Comparison of ENCODE assay signal across 31 cellular contexts in genomic region chr11:79098096-79098495, GRCh38.
DNase-seq lines count a peak whose midpoint lies in the region; ATAC-seq and TF ChIP-seq lines count a peak whose summit lies in the region.
"Had no signal": no experiment of that assay in that cellular context is flagged by ENCODE, and none has a peak within 500 bp of the region (broad histone marks: within the 10 kb centered on the region; RNA-seq: fewer than 3 reads in every experiment).

No MANE protein-coding gene starts in this region.

- 22% methylated on average over 3 of the region's 3 CpGs for WGBS in mesenchymal stem cell

- no peak overlapping the region for H4K91ac ChIP-seq in mesenchymal stem cell (ENCODE audit: low read length)

- no peak for TF ChIP-seq CTCF in thoracic aorta (IDR thresholded peaks at IDR 0.05)

- H3K27ac ChIP-seq in mesenchymal stem cell (ENCODE audit: low read length, poor library complexity, severe bottlenecking) (no peak overlapping the region), thoracic aorta (peak overlapping the region; percentile 33 to 45)
- H3K27ac ChIP-seq: BLaER1, epithelial cell of prostate, prostate gland, right lobe of liver, spleen, testis, vagina, WERI-Rb-1 had no signal

- H2AFZ ChIP-seq in mesenchymal stem cell (ENCODE audit: low read depth, low read length), result no peak overlapping the region

- no peak overlapping the region for H3K14ac ChIP-seq in mesenchymal stem cell (ENCODE audit: low read length in 2 of 2)

- no peak overlapping the region for H2BK15ac ChIP-seq in mesenchymal stem cell (ENCODE audit: low read depth, poor library complexity, severe bottlenecking)

- H3K36me3 ChIP-seq in mesenchymal stem cell (ENCODE audit: control insufficient read depth in 1 of 2, insufficient read depth in 2 of 2, low read depth in 1 of 2, low read length in 2 of 2), result no peaks in the 10 kb centered on the region
- H3K36me3 ChIP-seq in thoracic aorta, result no peaks in the 10 kb centered on the region
- no peaks in the 10 kb centered on the region for H3K36me3 ChIP-seq in HAP-1 (replicated peaks)
- H3K36me3 ChIP-seq: breast epithelium, MG63, prostate gland, right lobe of liver, spleen, vagina, WERI-Rb-1 had no signal

- no peak overlapping the region for H3K4me2 ChIP-seq in mesenchymal stem cell (ENCODE audit: low read length, poor library complexity, severe bottlenecking)
- H3K4me2 ChIP-seq: BLaER1 had no signal

- H3K9me3 ChIP-seq in mesenchymal stem cell (ENCODE audit: control insufficient read depth, low read length) (peaks cover 8% of the 10 kb centered on the region), thoracic aorta (peaks cover 7% of the 10 kb centered on the region), HAP-1 (no peaks in the 10 kb centered on the region)
- H3K9me3 ChIP-seq: MG63, prostate gland, right lobe of liver, testis, vagina had no signal

- H2BK120ac ChIP-seq in mesenchymal stem cell (ENCODE audit: low read depth, low read length), result no peak overlapping the region

- ATAC-seq in thoracic aorta (ENCODE audit: insufficient number of reproducible peaks, low FRiP score, low read depth) (no peak), HG02763 (IDR thresholded peaks at IDR 0.05; ENCODE audit: unreplicated experiment) (no peak)
- ATAC-seq: activated naive CD4-positive, alpha-beta T cell treated with anti-CD3 and anti-CD28 coated beads, Interleukin-2, amount 50 U/mL, for 72 hours; left lobe of liver; right lobe of liver had no signal

- in situ Hi-C loops in HAP-1 (cut with MboI; ENCODE audit: low sequenced_read_pairs), result no loop called here

- H3K4me1 ChIP-seq in mesenchymal stem cell (ENCODE audit: control insufficient read depth, insufficient read depth, low read depth, low read length) (peaks cover 23% of the 10 kb centered on the region), thoracic aorta (ENCODE audit: control insufficient read depth in 1 of 2, low read depth in 2 of 2) (peaks cover 9 to 36% of the 10 kb centered on the region in 2 donors), HAP-1 (no peaks in the 10 kb centered on the region)
- H3K4me1 ChIP-seq: breast epithelium, prostate gland, right lobe of liver, spleen, vagina had no signal

- H2BK5ac ChIP-seq in mesenchymal stem cell (ENCODE audit: low read depth, low read length, poor library complexity, severe bottlenecking), result no peak overlapping the region

- no peak overlapping the region for H3K18ac ChIP-seq in mesenchymal stem cell (ENCODE audit: low read depth in 1 of 2, low read length in 2 of 2)

- no peak overlapping the region for H3K4me3 ChIP-seq in mesenchymal stem cell (ENCODE audit: insufficient read depth in 1 of 2, low read depth in 1 of 2, low read length in 2 of 2)
- no peak overlapping the region for H3K4me3 ChIP-seq in thoracic aorta
- H3K4me3 ChIP-seq in HAP-1, result no peak overlapping the region
- H3K4me3 ChIP-seq: BLaER1, breast epithelium, MG63, prostate gland, right lobe of liver, spleen, testis, vagina had no signal

- H3K27me3 ChIP-seq in mesenchymal stem cell (ENCODE audit: control insufficient read depth in 1 of 2, insufficient read depth in 1 of 2, low read length in 2 of 2) (no peaks in the 10 kb centered on the region), thoracic aorta (replicated peaks; ENCODE audit: insufficient read depth) (no peaks in the 10 kb centered on the region), HAP-1 (ENCODE audit: low read depth) (no peaks in the 10 kb centered on the region)
- H3K27me3 ChIP-seq: BLaER1, breast epithelium, MG63, right lobe of liver, testis, vagina had no signal

- H3K23ac ChIP-seq in mesenchymal stem cell (ENCODE audit: low read length in 2 of 2), result no peak overlapping the region

- no peak overlapping the region for H3K4ac ChIP-seq in mesenchymal stem cell (ENCODE audit: low read depth in 1 of 2, low read length in 2 of 2)

- DNase-seq in ELF-1 (ENCODE audit: low read depth, low spot score) (peak; percentile 95), SK-N-DZ (ENCODE audit: low spot score) (peak; percentile 35), mesenchymal stem cell (no peak), thoracic aorta (ENCODE audit: low spot score) (no peak), HAP-1 (ENCODE audit: low spot score in 2 of 2) (no peak), middle frontal gyrus (ENCODE audit: extremely low spot score, low spot score) (no peak)
- DNase-seq: activated CD4-positive, alpha-beta T cell treated with anti-CD3 and anti-CD28 coated beads, Interleukin-2, amount 10 ng/mL, durations not matched to agents 24 days and 14 days; activated CD8-positive, alpha-beta memory T cell treated with anti-CD3 and anti-CD28 coated beads for 24 hours; activated T-cell treated with anti-CD3 and anti-CD28 coated beads for 4 hours; amygdala; effector CD8-positive, alpha-beta T cell; hypothalamus; KBM-7; MG63; NCI-H1105 treated with DMSO at 0.1 percent for 48 hours; NCI-H1930; NCI-H524 treated with DMSO at 0.1 percent for 48 hours; right lobe of liver; SIG-M5; spleen; stimulated activated CD4-positive, alpha-beta T cell treated with anti-CD3 and anti-CD28 coated beads, Interleukin-2, amount 100 ng/mL, for 24 hours; WERI-Rb-1 had no signal

- H3K9ac ChIP-seq in mesenchymal stem cell (ENCODE audit: low read length), result no peak overlapping the region
- H3K9ac ChIP-seq: BLaER1 had no signal

- no peaks in the 10 kb centered on the region for H3K79me1 ChIP-seq in mesenchymal stem cell (replicated peaks; ENCODE audit: low read length, poor library complexity, severe bottlenecking)

- H2BK12ac ChIP-seq in mesenchymal stem cell (ENCODE audit: low read length in 2 of 2), result no peak overlapping the region

- peak overlapping the region; percentile 79 for H2AK5ac ChIP-seq in mesenchymal stem cell (ENCODE audit: low read length, severe bottlenecking)

- H4K8ac ChIP-seq in mesenchymal stem cell (ENCODE audit: low read length), result peak overlapping the region; percentile 4

Comparison
In these comparisons a context has a peak if more than half of its experiments do, and no peak if none do; other contexts are left out.
1. DNase-seq: peak in ELF-1 (single experiment) and SK-N-DZ (single experiment); none in mesenchymal stem cell (single experiment), thoracic aorta (single experiment), HAP-1 (0 of 2) and middle frontal gyrus (single experiment).